ENCODE assay signal across 10 cellular contexts in genomic region chr1:30746212-30747027, GRCh38. TPM values are rescaled to one million over a fixed set of nuclear protein-coding genes. Genes with fewer than 3 reads are reported as not detected.
DNase-seq lines count a peak whose midpoint lies in the region; ATAC-seq and TF ChIP-seq lines count a peak whose summit lies in the region.
"Had no signal": no experiment of that assay in that cellular context is flagged by ENCODE, and none has a peak within 500 bp of the region (broad histone marks: within the 10 kb centered on the region; RNA-seq: fewer than 3 reads in every experiment).

No MANE protein-coding gene starts in this region.

- no peaks in the 10 kb centered on the region for H3K9me3 Mint-ChIP-seq in endothelial cell (ENCODE audit: unreplicated experiment)
- H3K9me3 Mint-ChIP-seq: nephron had no signal

- peak overlapping the region; percentile 14 for H3K27ac Mint-ChIP-seq in endothelial cell (ENCODE audit: unreplicated experiment)

- no peak for ATAC-seq in GM18873 (IDR thresholded peaks at IDR 0.05; ENCODE audit: low FRiP score, unreplicated experiment)
- no peak for ATAC-seq in omental fat pad (ENCODE audit: low FRiP score)
- no peak for ATAC-seq in left cardiac atrium

- DNase-seq in RPMI8226 (peak; percentile 52), endothelial cell (ENCODE audit: low spot score) (no peak), spleen (peak; percentile 74), omental fat pad (ENCODE audit: low spot score) (no peak), left cardiac atrium (no peak)
- DNase-seq: NCI-H2227 treated with DMSO at 0.1 percent for 48 hours had no signal

- peaks cover 93 to 100% (median 100%) of the 10 kb centered on the region in 6 donors for H3K4me1 ChIP-seq in spleen

- intact Hi-C loops in spleen (cut with DNase I; ENCODE audit: low total_unique reads) (no loop called here), left cardiac atrium (cut with DNase I) (no loop called here)

- H3K27ac ChIP-seq in spleen: peak overlapping the region; percentile 79 to 99 (median 96)
- H3K27ac ChIP-seq: SK-N-MC had no signal

- peaks cover 49% of the 10 kb centered on the region for H3K4me1 Mint-ChIP-seq in endothelial cell (ENCODE audit: unreplicated experiment)

- peak overlapping the region; percentile 16 for H3K4me3 Mint-ChIP-seq in endothelial cell (ENCODE audit: unreplicated experiment)
- H3K4me3 Mint-ChIP-seq: nephron had no signal

- TF ChIP-seq POLR2A in spleen (IDR thresholded peaks at IDR 0.05): no peak

- peaks cover 8% of the 10 kb centered on the region for H3K27me3 Mint-ChIP-seq in endothelial cell (ENCODE audit: unreplicated experiment)

- H3K27me3 ChIP-seq in spleen (replicated peaks in 1 of 7): no peaks in the 10 kb centered on the region

- H3K9me3 ChIP-seq in spleen: no peaks in the 10 kb centered on the region

- peaks cover 8% of the 10 kb centered on the region for H3K36me3 Mint-ChIP-seq in endothelial cell (ENCODE audit: low read depth, unreplicated experiment)

- WGBS in spleen, 5 donors: 67 to 74% (median 71%) methylated on average over 13 to 16 of the region's 16 CpGs

- peaks cover 0 to 90% (median 15%) of the 10 kb centered on the region in 6 donors for H3K36me3 ChIP-seq in spleen

- TF ChIP-seq CTCF in GM12875 (IDR thresholded peaks at IDR 0.05; ENCODE audit: borderline replicate concordance, insufficient read depth, low read depth, low read length): no peak
- no peak for TF ChIP-seq CTCF in endothelial cell (IDR thresholded peaks at IDR 0.05; ENCODE audit: unreplicated experiment)
- TF ChIP-seq CTCF in spleen (IDR thresholded peaks at IDR 0.05 in 8 of 11, conservative IDR thresholded peaks at IDR 0.05 in 3 of 11): no peak
- no peak for TF ChIP-seq CTCF in omental fat pad (IDR thresholded peaks at IDR 0.05)

- H3K4me3 ChIP-seq in GM12875 (ENCODE audit: low read depth, low read length) (peak overlapping the region; percentile 37), spleen (peak overlapping the region in 2 of 8 donors; percentile 6 to 80)
- H3K4me3 ChIP-seq: SK-N-MC had no signal

RNA-seq across cellular contexts. Expression of gene LAPTM5, which starts 11.2 kb away (rescaled TPM):
- total RNA-seq in endothelial cell (ENCODE audit: unreplicated experiment) (80.5 TPM), spleen (100 to 1,000 TPM; 473 to 747 (median 586) TPM), omental fat pad (100 to 1,000 TPM in 3 of 4 donors, 10 to 100 TPM in 1; 87.4 to 327 (median 154) TPM), left cardiac atrium (10 to 100 TPM; 44.7 to 68.1 TPM)
- 100 to 1,000 TPM; 419 to 691 (median 502) TPM for polyA plus RNA-seq in spleen

RNA-seq across cellular contexts. Expression of gene MATN1, which starts 23.0 kb away (rescaled TPM):
- 1.7 TPM for total RNA-seq in endothelial cell (ENCODE audit: unreplicated experiment)
- total RNA-seq in spleen: 1 to 10 TPM in 1 of 7 donors, under 1 TPM in 5, not detected in 1; 0.30 to 1.1 (median 0.69) TPM
- polyA plus RNA-seq in spleen: under 1 TPM; 0.04 to 0.08 (median 0.06) TPM
- under 1 TPM in 2 of 4 donors, not detected in 2; 0.28 to 0.84 TPM for total RNA-seq in omental fat pad
- total RNA-seq in left cardiac atrium: not detected

Comparison
In these comparisons a context has a peak if more than half of its experiments do, and no peak if none do; other contexts are left out.
1. DNase-seq: peak in RPMI8226 (single experiment) and spleen (single experiment); none in endothelial cell (single experiment), omental fat pad (single experiment) and left cardiac atrium (single experiment).